20 cellular contexts compared by ENCODE assay signal in the genomic region with DNA sequence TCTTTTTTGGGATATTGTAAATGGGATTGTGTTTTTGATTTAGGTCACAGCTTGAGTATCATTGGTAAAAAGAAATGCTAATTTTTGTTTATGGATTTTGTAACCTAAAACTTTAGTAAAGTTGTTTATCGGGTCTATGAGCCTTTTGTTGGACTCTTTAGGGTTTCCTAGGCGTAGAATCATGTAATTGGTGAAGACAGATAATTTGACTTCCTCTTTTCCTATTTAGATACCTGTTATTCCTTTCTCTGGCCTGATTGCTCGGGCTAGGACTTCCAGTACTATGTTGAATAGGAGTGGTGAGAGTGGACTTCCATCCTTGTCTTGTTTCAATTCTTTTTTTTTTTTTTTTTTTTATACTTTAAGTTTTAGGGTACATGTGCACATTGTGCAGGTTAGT.
"Had no signal": no experiment of that assay in that cellular context is flagged by ENCODE, and none has a peak within 500 bp of the region (broad histone marks: within the 10 kb centered on the region; RNA-seq: fewer than 3 reads in every experiment).

No MANE protein-coding gene starts in this region.

- ATAC-seq: foreskin keratinocyte, gastroesophageal sphincter, heart left ventricle, left colon, left lung, left ventricle myocardium superior, lower lobe of right lung, mucosa of descending colon had no signal

- H3K27ac Mint-ChIP-seq: immature natural killer cell, mesothelial cell of epicardium, naive B cell had no signal

- H3K4me3 Mint-ChIP-seq: immature natural killer cell, mesothelial cell of epicardium, naive B cell had no signal

- H3K4me1 Mint-ChIP-seq: immature natural killer cell, naive B cell had no signal

- DNase-seq: dermis blood vessel endothelial cell; dorsolateral prefrontal cortex; effector CD4-positive, alpha-beta T cell; effector memory CD4-positive, alpha-beta T cell; foreskin keratinocyte; heart left ventricle; hypothalamus; immature natural killer cell; islet precursor cell; kidney; kidney glomerular epithelial cell; left colon; left lung; left ventricle myocardium superior; lower lobe of right lung; mesenchymal stem cell; mucosa of descending colon; naive B cell had no signal

- H3K36me3 Mint-ChIP-seq: naive B cell had no signal
